ENCODE assay signal across 1 cellular context in the genomic region with DNA sequence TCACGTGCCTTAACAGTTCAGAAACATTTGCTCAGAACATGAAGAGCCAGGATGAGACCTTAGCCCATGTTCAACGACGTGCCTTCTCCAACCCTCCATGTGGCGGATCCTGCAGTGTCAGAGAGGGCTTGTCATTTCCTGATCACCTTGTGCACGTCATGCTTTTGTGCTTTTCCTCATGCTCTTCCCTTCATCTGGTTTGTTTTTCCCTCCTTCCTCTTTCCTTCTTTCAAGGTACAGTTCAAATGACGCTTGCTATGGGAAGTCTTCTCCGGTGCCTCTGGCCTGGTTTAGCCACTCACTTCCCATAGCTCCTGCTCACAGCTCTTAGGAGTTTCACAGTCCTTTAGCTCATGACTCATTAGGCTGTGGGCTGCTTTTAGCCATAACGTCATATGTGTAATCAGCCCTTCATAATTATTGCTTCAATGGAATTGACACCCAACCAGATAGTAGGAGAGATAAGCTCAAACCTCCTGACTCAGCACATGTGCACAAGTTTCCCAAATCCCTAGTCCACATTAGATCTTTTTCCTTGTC.
A peak's percentile ranks its signal among the peaks of the same experiment; 100 is the strongest.
TF ChIP-seq lines count a peak whose summit lies in the region.

No MANE protein-coding gene starts in this region.

TF ChIP-seq in HEK293, 187 proteins besides CTCF, POLR2A, EP300 and RAD21 (continued from another document and continues in another):
- TF ChIP-seq REST (tag by site-specific recombination; IDR thresholded peaks at IDR 0.05) (no peak), SALL2 (tag by site-specific recombination; IDR thresholded peaks at IDR 0.05; ENCODE audit: borderline replicate concordance) (no peak), ZNF670 (tag by site-specific recombination; IDR thresholded peaks at IDR 0.05; ENCODE audit: low read depth) (no peak), GLIS1 (tag by site-specific recombination; IDR thresholded peaks at IDR 0.05) (no peak; the same call in 1 of the 2 replicates), ZNF114 (tag by site-specific recombination; IDR thresholded peaks at IDR 0.05) (no peak), ZNF366 (tag by site-specific recombination; conservative IDR thresholded peaks at IDR 0.05) (peak; percentile 91), ZNF555 (tag by site-specific recombination; conservative IDR thresholded peaks at IDR 0.05) (no peak), KLF8 (tag by site-specific recombination; IDR thresholded peaks at IDR 0.05) (peak; percentile 76), ZNF571 (tag by site-specific recombination; IDR thresholded peaks at IDR 0.05) (no peak), ZNF48 (tag by site-specific recombination; IDR thresholded peaks at IDR 0.05) (no peak), PRDM2 (tag by site-specific recombination; IDR thresholded peaks at IDR 0.05; ENCODE audit: borderline replicate concordance) (no peak), ZNF560 (tag by site-specific recombination; IDR thresholded peaks at IDR 0.05; ENCODE audit: borderline replicate concordance) (no peak), ZNF19 (tag by site-specific recombination; IDR thresholded peaks at IDR 0.05; ENCODE audit: low read depth) (no peak), ZNF404 (tag by site-specific recombination; IDR thresholded peaks at IDR 0.05) (no peak), ZFHX2 (tag by site-specific recombination; conservative IDR thresholded peaks at IDR 0.05) (peak; percentile 74), ZNF837 (tag by site-specific recombination; IDR thresholded peaks at IDR 0.05) (no peak), ZNF600 (tag by site-specific recombination; IDR thresholded peaks at IDR 0.05) (peak; percentile 92), ZNF292 (tag by site-specific recombination; IDR thresholded peaks at IDR 0.05; ENCODE audit: borderline replicate concordance, low read depth) (no peak), ZNF768 (tag by site-specific recombination; IDR thresholded peaks at IDR 0.05) (no peak), ZBTB11 (tag by site-specific recombination; conservative IDR thresholded peaks at IDR 0.05; ENCODE audit: low read depth) (no peak), ZNF146 (tag by site-specific recombination; IDR thresholded peaks at IDR 0.05) (0 out of 2 replicates have a peak, but pooled peaks have one; percentile 12), ZNF169 (tag by site-specific recombination; IDR thresholded peaks at IDR 0.05) (0 out of 2 replicates have a peak, but pooled peaks have one; percentile 33), ZSCAN23 (tag by site-specific recombination; IDR thresholded peaks at IDR 0.05) (peak; percentile 65; the same call in 1 of the 2 replicates), ZNF660 (tag by site-specific recombination; IDR thresholded peaks at IDR 0.05) (peak; percentile 93), ZNF830 (tag by site-specific recombination; IDR thresholded peaks at IDR 0.05; ENCODE audit: low read depth) (no peak), ZNF132 (tag by site-specific recombination; IDR thresholded peaks at IDR 0.05; ENCODE audit: borderline replicate concordance) (no peak), ZNF629 (tag by site-specific recombination; IDR thresholded peaks at IDR 0.05) (peak; percentile 99), ZNF529 (tag by site-specific recombination; IDR thresholded peaks at IDR 0.05; ENCODE audit: insufficient replicate concordance) (no peak), TCF7L2 (IDR thresholded peaks at IDR 0.05; ENCODE audit: borderline replicate concordance, low read depth, low read length) (no peak), ZNF266 (tag by site-specific recombination; IDR thresholded peaks at IDR 0.05; ENCODE audit: low read depth) (no peak), TRIM28 (IDR thresholded peaks at IDR 0.05; ENCODE audit: borderline replicate concordance, low read length) (peak; percentile 93), OVOL3 (tag by site-specific recombination; IDR thresholded peaks at IDR 0.05) (no peak), ZNF621 (tag by site-specific recombination; IDR thresholded peaks at IDR 0.05) (no peak)
- TF ChIP-seq, protein P1, sequence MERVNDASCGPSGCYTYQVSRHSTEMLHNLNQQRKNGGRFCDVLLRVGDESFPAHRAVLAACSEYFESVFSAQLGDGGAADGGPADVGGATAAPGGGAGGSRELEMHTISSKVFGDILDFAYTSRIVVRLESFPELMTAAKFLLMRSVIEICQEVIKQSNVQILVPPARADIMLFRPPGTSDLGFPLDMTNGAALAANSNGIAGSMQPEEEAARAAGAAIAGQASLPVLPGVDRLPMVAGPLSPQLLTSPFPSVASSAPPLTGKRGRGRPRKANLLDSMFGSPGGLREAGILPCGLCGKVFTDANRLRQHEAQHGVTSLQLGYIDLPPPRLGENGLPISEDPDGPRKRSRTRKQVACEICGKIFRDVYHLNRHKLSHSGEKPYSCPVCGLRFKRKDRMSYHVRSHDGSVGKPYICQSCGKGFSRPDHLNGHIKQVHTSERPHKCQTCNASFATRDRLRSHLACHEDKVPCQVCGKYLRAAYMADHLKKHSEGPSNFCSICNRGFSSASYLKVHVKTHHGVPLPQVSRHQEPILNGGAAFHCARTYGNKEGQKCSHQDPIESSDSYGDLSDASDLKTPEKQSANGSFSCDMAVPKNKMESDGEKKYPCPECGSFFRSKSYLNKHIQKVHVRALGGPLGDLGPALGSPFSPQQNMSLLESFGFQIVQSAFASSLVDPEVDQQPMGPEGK (tag by site-specific recombination; IDR thresholded peaks at IDR 0.05), result peak; percentile 66
- TF ChIP-seq, protein P2, sequence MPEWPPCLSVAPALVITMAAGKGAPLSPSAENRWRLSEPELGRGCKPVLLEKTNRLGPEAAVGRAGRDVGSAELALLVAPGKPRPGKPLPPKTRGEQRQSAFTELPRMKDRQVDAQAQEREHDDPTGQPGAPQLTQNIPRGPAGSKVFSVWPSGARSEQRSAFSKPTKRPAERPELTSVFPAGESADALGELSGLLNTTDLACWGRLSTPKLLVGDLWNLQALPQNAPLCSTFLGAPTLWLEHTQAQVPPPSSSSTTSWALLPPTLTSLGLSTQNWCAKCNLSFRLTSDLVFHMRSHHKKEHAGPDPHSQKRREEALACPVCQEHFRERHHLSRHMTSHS (tag by site-specific recombination; IDR thresholded peaks at IDR 0.05), result no peak
- TF ChIP-seq, protein P3, sequence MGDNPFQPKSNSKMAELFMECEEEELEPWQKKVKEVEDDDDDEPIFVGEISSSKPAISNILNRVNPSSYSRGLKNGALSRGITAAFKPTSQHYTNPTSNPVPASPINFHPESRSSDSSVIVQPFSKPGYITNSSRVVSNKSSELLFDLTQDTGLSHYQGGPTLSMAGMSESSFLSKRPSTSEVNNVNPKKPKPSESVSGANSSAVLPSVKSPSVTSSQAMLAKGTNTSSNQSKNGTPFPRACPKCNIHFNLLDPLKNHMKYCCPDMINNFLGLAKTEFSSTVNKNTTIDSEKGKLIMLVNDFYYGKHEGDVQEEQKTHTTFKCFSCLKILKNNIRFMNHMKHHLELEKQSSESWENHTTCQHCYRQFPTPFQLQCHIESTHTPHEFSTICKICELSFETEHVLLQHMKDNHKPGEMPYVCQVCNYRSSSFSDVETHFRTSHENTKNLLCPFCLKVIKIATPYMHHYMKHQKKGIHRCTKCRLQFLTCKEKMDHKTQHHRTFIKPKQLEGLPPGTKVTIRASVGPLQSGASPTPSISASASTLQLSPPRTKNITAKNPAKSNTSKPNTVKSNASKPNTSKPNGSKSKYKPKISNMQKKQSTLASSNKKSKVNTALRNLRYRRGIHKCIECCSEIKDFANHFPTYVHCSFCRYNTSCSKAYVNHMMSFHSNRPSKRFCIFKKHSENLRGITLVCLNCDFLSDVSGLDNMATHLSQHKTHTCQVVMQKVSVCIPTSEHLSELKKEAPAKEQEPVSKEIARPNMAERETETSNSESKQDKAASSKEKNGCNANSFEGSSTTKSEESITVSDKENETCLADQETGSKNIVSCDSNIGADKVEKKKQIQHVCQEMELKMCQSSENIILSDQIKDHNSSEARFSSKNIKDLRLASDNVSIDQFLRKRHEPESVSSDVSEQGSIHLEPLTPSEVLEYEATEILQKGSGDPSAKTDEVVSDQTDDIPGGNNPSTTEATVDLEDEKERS (tag by site-specific recombination; IDR thresholded peaks at IDR 0.05), result peak; percentile 42; the same call in 1 of the 2 replicates
- TF ChIP-seq, protein P4, sequence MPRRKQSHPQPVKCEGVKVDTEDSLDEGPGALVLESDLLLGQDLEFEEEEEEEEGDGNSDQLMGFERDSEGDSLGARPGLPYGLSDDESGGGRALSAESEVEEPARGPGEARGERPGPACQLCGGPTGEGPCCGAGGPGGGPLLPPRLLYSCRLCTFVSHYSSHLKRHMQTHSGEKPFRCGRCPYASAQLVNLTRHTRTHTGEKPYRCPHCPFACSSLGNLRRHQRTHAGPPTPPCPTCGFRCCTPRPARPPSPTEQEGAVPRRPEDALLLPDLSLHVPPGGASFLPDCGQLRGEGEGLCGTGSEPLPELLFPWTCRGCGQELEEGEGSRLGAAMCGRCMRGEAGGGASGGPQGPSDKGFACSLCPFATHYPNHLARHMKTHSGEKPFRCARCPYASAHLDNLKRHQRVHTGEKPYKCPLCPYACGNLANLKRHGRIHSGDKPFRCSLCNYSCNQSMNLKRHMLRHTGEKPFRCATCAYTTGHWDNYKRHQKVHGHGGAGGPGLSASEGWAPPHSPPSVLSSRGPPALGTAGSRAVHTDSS (tag by site-specific recombination; IDR thresholded peaks at IDR 0.05), result no peak
